Comparison of ENCODE assay signal across 14 cellular contexts in the genomic region with DNA sequence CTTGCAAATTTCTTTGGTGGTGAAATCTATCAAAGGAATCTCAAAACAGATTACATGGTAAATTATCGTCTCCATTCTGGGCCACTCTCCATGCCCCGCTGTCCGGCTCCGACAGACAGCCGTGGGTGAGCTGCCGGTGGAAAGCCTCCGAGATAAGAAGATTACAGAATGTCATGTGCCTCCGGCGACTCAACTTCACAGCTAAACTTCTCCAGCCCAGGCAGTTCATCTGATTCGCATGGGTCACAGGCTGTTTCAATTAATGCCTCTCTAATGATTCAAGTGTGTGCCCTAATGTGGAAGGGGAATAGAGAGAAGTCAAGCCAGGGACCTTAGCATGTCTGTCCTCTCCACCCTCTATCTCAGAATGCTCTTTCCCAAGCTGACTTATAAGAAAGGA.
A peak's percentile ranks its signal among the peaks of the same experiment; 100 is the strongest.
DNase-seq lines count a peak whose midpoint lies in the region; TF ChIP-seq lines count a peak whose summit lies in the region.
"Had no signal": no experiment of that assay in that cellular context is flagged by ENCODE, and none has a peak within 500 bp of the region (broad histone marks: within the 10 kb centered on the region; RNA-seq: fewer than 3 reads in every experiment).

No MANE protein-coding gene starts in this region.

- DNase-seq in BE2C (peak; percentile 36), NCI-H82 (lab: John Stamatoyannopoulos, UW) (peak; percentile 68), WERI-Rb-1 (peak; percentile 61), neural crest cell (ENCODE audit: low read depth, low spot score) (no peak), NCI-H1417 (lab: John Stamatoyannopoulos, UW) (no peak), ureter (ENCODE audit: low spot score) (no peak), Ammon's horn (ENCODE audit: low spot score) (no peak), sigmoid colon (no peak)
- DNase-seq: CD4-positive, CD25-positive, alpha-beta regulatory T cell; DMS 273 treated with DMSO at 0.1 percent for 48 hours; HCEC 1CT; HFFc6 had no signal

- H3K4me1 Mint-ChIP-seq in neural crest cell: peaks cover 51% of the 10 kb centered on the region
- H3K4me1 Mint-ChIP-seq: CD4-positive, CD25-positive, alpha-beta regulatory T cell; IgD-negative memory B cell had no signal

- TF ChIP-seq CTCF in BE2C (IDR thresholded peaks at IDR 0.05; ENCODE audit: low read depth, low read length) (no peak), WERI-Rb-1 (IDR thresholded peaks at IDR 0.05; ENCODE audit: low read depth, low read length) (no peak), neural crest cell (conservative IDR thresholded peaks at IDR 0.05) (no peak), sigmoid colon (IDR thresholded peaks at IDR 0.05) (no peak)

- intact Hi-C loops in sigmoid colon (cut with DNase I): loop anchor here (10.0 kb wide), 1 partner anchor 306 kb away; no protein-coding TSS in a partner anchor

- H3K9me3 ChIP-seq in BE2C: no peaks in the 10 kb centered on the region
- no peaks in the 10 kb centered on the region for H3K9me3 ChIP-seq in WERI-Rb-1 (ENCODE audit: severe bottlenecking)
- H3K9me3 ChIP-seq in sigmoid colon: no peaks in the 10 kb centered on the region
- H3K9me3 ChIP-seq: BLaER1 had no signal

- H3K27ac ChIP-seq in WERI-Rb-1 (no peak overlapping the region), sigmoid colon (no peak overlapping the region)
- H3K27ac ChIP-seq: BLaER1 had no signal

- H3K36me3 ChIP-seq in BE2C (no peaks in the 10 kb centered on the region), WERI-Rb-1 (no peaks in the 10 kb centered on the region), sigmoid colon (no peaks in the 10 kb centered on the region)
- H3K36me3 ChIP-seq: BLaER1 had no signal

- peaks cover 7% of the 10 kb centered on the region for H3K36me3 Mint-ChIP-seq in neural crest cell (ENCODE audit: low read depth)
- H3K36me3 Mint-ChIP-seq: CD4-positive, CD25-positive, alpha-beta regulatory T cell; IgD-negative memory B cell had no signal

- H3K4me3 ChIP-seq in BE2C (ENCODE audit: low read depth, low read length) (peak overlapping the region; percentile 34), WERI-Rb-1 (ENCODE audit: low read depth, low read length) (no peak overlapping the region), sigmoid colon (no peak overlapping the region)
- H3K4me3 ChIP-seq: BLaER1 had no signal

- H3K9me3 Mint-ChIP-seq in neural crest cell: peaks cover 12% of the 10 kb centered on the region
- H3K9me3 Mint-ChIP-seq: HFFc6 had no signal

- TF ChIP-seq POLR2A in sigmoid colon (IDR thresholded peaks at IDR 0.05): no peak

- TF ChIP-seq EP300 in sigmoid colon (IDR thresholded peaks at IDR 0.05): no peak

- peak overlapping the region; percentile 92 for H3K27ac Mint-ChIP-seq in neural crest cell (ENCODE audit: unreplicated experiment)
- H3K27ac Mint-ChIP-seq: CD4-positive, CD25-positive, alpha-beta regulatory T cell; HFFc6; IgD-negative memory B cell had no signal

- WGBS in sigmoid colon, 2 donors: 91 to 92% methylated on average over 10 of the region's 10 CpGs

- no peak overlapping the region for H3K4me3 Mint-ChIP-seq in neural crest cell
- H3K4me3 Mint-ChIP-seq: CD4-positive, CD25-positive, alpha-beta regulatory T cell; HFFc6; IgD-negative memory B cell had no signal

- H3K4me1 ChIP-seq in BE2C (0 out of 2 replicates have a peak, but pooled peaks cover 3% of the 10 kb centered on the region), sigmoid colon (no peaks in the 10 kb centered on the region)
- H3K4me1 ChIP-seq: BLaER1 had no signal

- H3K27me3 ChIP-seq in BE2C (no peaks in the 10 kb centered on the region), WERI-Rb-1 (ENCODE audit: insufficient read depth, low read depth, severe bottlenecking) (peaks cover 30% of the 10 kb centered on the region), sigmoid colon (no peaks in the 10 kb centered on the region)
- H3K27me3 ChIP-seq: BLaER1 had no signal

- H3K27me3 Mint-ChIP-seq in neural crest cell (ENCODE audit: low read depth): no peaks in the 10 kb centered on the region
- H3K27me3 Mint-ChIP-seq: CD4-positive, CD25-positive, alpha-beta regulatory T cell; IgD-negative memory B cell had no signal

Comparison
In these comparisons a context has a peak if more than half of its experiments do, and no peak if none do; other contexts are left out.
1. DNase-seq: peak in BE2C (single experiment), NCI-H82 (single experiment) and WERI-Rb-1 (single experiment); none in neural crest cell (single experiment), NCI-H1417 (0 of 3), ureter (single experiment), Ammon's horn (single experiment) and sigmoid colon (single experiment).